ENCODE assay signal across 13 cellular contexts in genomic region chr6:145904391-145904790, GRCh38. TPM values are rescaled to one million over a fixed set of nuclear protein-coding genes. Genes with fewer than 3 reads are reported as not detected.
DNase-seq lines count a peak whose midpoint lies in the region; ATAC-seq and TF ChIP-seq lines count a peak whose summit lies in the region.
"Had no signal": no experiment of that assay in that cellular context is flagged by ENCODE, and none has a peak within 500 bp of the region (broad histone marks: within the 10 kb centered on the region; RNA-seq: fewer than 3 reads in every experiment).

No MANE protein-coding gene starts in this region.

- H3K4me3 Mint-ChIP-seq in activated B cell treated with CpG ODN at 0.5 μM for 24 hours (no peak overlapping the region), neural progenitor cell (no peak overlapping the region)
- H3K4me3 Mint-ChIP-seq: endodermal cell, H9 had no signal

- peak; percentile 5 for DNase-seq in GM06990 (ENCODE audit: extremely low read depth, insufficient read length)
- DNase-seq in activated B cell treated with CpG ODN at 0.5 μM for 24 hours = no peak
- no peak for DNase-seq in GM03348 (ENCODE audit: low spot score)
- no peak for DNase-seq in neural progenitor cell (ENCODE audit: low spot score)
- DNase-seq in stimulated activated CD4-positive, alpha-beta T cell treated with anti-CD3 and anti-CD28 coated beads, Interleukin-4, amount 100 ng/mL, for 1 hour = no peak
- no peak for DNase-seq in hippocampal formation (lab: John Stamatoyannopoulos, UW)
- DNase-seq: activated gamma-delta T cell treated with Interleukin-2 at 50 U/mL for 16 hours, endodermal cell, H9, NCI-H1930, stomach had no signal

- H3K27me3 ChIP-seq in GM06990 (replicated peaks; ENCODE audit: control insufficient read depth, insufficient read depth, low read length) (no peaks in the 10 kb centered on the region), neural progenitor cell (no peaks in the 10 kb centered on the region)
- H3K27me3 ChIP-seq: stomach had no signal

- intact Hi-C loops in activated B cell treated with CpG ODN at 0.5 μM for 24 hours (cut with micrococcal nuclease) = no loop called here

- H3K4me1 Mint-ChIP-seq in activated B cell treated with CpG ODN at 0.5 μM for 24 hours = peaks cover 19% of the 10 kb centered on the region
- no peaks in the 10 kb centered on the region for H3K4me1 Mint-ChIP-seq in neural progenitor cell
- H3K4me1 Mint-ChIP-seq: endodermal cell, H9 had no signal

- peak; percentile 83 for ATAC-seq in GM19395 (IDR thresholded peaks at IDR 0.05; ENCODE audit: unreplicated experiment)
- ATAC-seq in HG03025 (IDR thresholded peaks at IDR 0.05; ENCODE audit: low FRiP score, unreplicated experiment) = peak; percentile 79
- no peak for ATAC-seq in activated B cell treated with CpG ODN at 0.5 μM for 24 hours (ENCODE audit: low read depth)

- POLR2A ChIA-PET in activated B cell treated with CpG ODN at 0.5 μM for 24 hours (lab: Charles Lee) = no interaction called here

- no peak overlapping the region for H3K9ac ChIP-seq in neural progenitor cell

- H3K36me3 ChIP-seq in GM06990 (ENCODE audit: control insufficient read depth, insufficient read depth, low read length) (peaks cover 1% of the 10 kb centered on the region), neural progenitor cell (peaks cover 10% of the 10 kb centered on the region)

- H3K27me3 Mint-ChIP-seq in activated B cell treated with CpG ODN at 0.5 μM for 24 hours (no peaks in the 10 kb centered on the region), neural progenitor cell (ENCODE audit: insufficient read depth, low read depth) (no peaks in the 10 kb centered on the region)

- peaks cover 51% of the 10 kb centered on the region for H3K36me3 Mint-ChIP-seq in activated B cell treated with CpG ODN at 0.5 μM for 24 hours (ENCODE audit: low read depth)
- H3K36me3 Mint-ChIP-seq in neural progenitor cell = peaks cover 43% of the 10 kb centered on the region

- H3K27ac Mint-ChIP-seq in activated B cell treated with CpG ODN at 0.5 μM for 24 hours = peak overlapping the region; percentile 71
- H3K27ac Mint-ChIP-seq in neural progenitor cell = no peak overlapping the region
- H3K27ac Mint-ChIP-seq: endodermal cell had no signal

- no peaks in the 10 kb centered on the region for H3F3A ChIP-seq in neural progenitor cell (ENCODE audit: low read depth)

- H3K4me3 ChIP-seq in GM06990 (replicated peaks; ENCODE audit: low read depth, low read length) (no peak overlapping the region), neural progenitor cell (no peak overlapping the region)
- H3K4me3 ChIP-seq: stomach had no signal

- no peaks in the 10 kb centered on the region for H3K79me2 ChIP-seq in neural progenitor cell (ENCODE audit: low read depth)

- no peak overlapping the region for H3K4me2 ChIP-seq in neural progenitor cell

- H3K9me3 Mint-ChIP-seq in activated B cell treated with CpG ODN at 0.5 μM for 24 hours (peaks cover 4% of the 10 kb centered on the region), neural progenitor cell (no peaks in the 10 kb centered on the region)
- H3K9me3 Mint-ChIP-seq: H9 had no signal

- CTCF ChIA-PET in activated B cell treated with CpG ODN at 0.5 μM for 24 hours (lab: Charles Lee) = no interaction called here

- no peaks in the 10 kb centered on the region for H3K4me1 ChIP-seq in neural progenitor cell

- H3K27ac ChIP-seq in neural progenitor cell = no peak overlapping the region

- H3K9me3 ChIP-seq in neural progenitor cell (ENCODE audit: low read depth) = no peaks in the 10 kb centered on the region
- H3K9me3 ChIP-seq: stomach had no signal

- TF ChIP-seq CTCF in GM06990 (IDR thresholded peaks at IDR 0.05; ENCODE audit: insufficient read depth, low read length, poor library complexity, severe bottlenecking) (no peak), activated B cell treated with CpG ODN at 0.5 μM for 24 hours (IDR thresholded peaks at IDR 0.05) (no peak), neural progenitor cell (IDR thresholded peaks at IDR 0.05) (no peak)

- no peak overlapping the region for H2AFZ ChIP-seq in neural progenitor cell (replicated peaks)

- no peaks in the 10 kb centered on the region for H4K20me1 ChIP-seq in neural progenitor cell (ENCODE audit: low read depth)

RNA-seq across cellular contexts. Expression of gene SHPRH, which starts 59.8 kb away (rescaled TPM):
- total RNA-seq in activated B cell treated with CpG ODN at 0.5 μM for 24 hours (27.1 and 31.8 TPM in 2 replicates), neural progenitor cell (ENCODE audit: low replicate concordance) (36.1 and 59.6 TPM in 2 replicates)
